Comparison of ENCODE assay signal across 18 cellular contexts in the genomic region with DNA sequence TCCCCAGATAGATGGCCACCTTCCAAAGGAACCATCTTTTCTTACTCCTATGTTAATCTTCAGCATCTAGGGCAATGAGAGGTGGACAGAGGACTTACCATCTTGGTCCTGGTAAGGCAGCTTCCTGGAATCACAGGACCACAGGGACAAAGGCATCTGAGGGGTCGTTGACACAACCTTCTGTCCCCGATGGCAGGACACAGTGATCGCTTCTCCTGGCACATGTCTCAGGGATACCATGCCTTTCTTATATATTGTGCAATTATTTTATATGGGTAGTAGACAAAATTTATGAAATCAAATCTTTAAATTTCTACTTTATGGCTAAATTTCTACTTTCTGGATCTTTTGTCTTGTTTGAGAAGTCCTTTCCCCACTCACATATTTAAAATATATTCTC. TPM values are rescaled to one million over a fixed set of nuclear protein-coding genes. Genes with fewer than 3 reads are reported as not detected.
DNase-seq lines count a peak whose midpoint lies in the region; ATAC-seq, FAIRE-seq and TF ChIP-seq lines count a peak whose summit lies in the region.
"Had no signal": no experiment of that assay in that cellular context is flagged by ENCODE, and none has a peak within 500 bp of the region (broad histone marks: within the 10 kb centered on the region; RNA-seq: fewer than 3 reads in every experiment).

No MANE protein-coding gene starts in this region.

- no peak overlapping the region for H3K4me3 ChIP-seq in BLaER1
- no peak overlapping the region for H3K4me3 ChIP-seq in DND-41 (ENCODE audit: low read depth in 1 of 2, low read length in 2 of 2)
- H3K4me3 ChIP-seq in Loucy (ENCODE audit: low read length, poor library complexity, severe bottlenecking) = no peak overlapping the region
- no peak overlapping the region for H3K4me3 ChIP-seq in neutrophil (ENCODE audit: low read depth in 1 of 2, low read length in 1 of 2)
- H3K4me3 ChIP-seq: GM12878, GM23248, HAP-1, K562 had no signal

- H3K79me2 ChIP-seq in DND-41 (ENCODE audit: insufficient read depth, low read length) (no peaks in the 10 kb centered on the region), Loucy (ENCODE audit: insufficient read depth, low read length) (peaks cover 3% of the 10 kb centered on the region; the same call in 1 of the 2 replicates)

- FAIRE-seq in GM19239 (lab: Jason Lieb, UNC) = no peak
- FAIRE-seq: A204.1, GM12878, K562 had no signal

- ATAC-seq in DND-41 (ENCODE audit: insufficient read depth, low read depth) = no peak
- ATAC-seq: GM12878, K562 had no signal

- peaks cover 18% of the 10 kb centered on the region; the same call in 1 of the 2 replicates for H3F3A ChIP-seq in Loucy (ENCODE audit: low read depth)

- POLR2A ChIA-PET in RWPE1 (lab: Yijun Ruan, JAX; ENCODE audit: low non-redundant PET) = no interaction called here

- CTCF ChIA-PET in RWPE1 (lab: Yijun Ruan, JAX) = no interaction called here

- TF ChIP-seq CTCF in DND-41 (IDR thresholded peaks at IDR 0.05; ENCODE audit: borderline replicate concordance, extremely low read depth, low read length, poor library complexity, severe bottlenecking) (no peak), Loucy (conservative IDR thresholded peaks at IDR 0.05; ENCODE audit: low read length) (no peak), neutrophil (IDR thresholded peaks at IDR 0.05) (no peak), RWPE1 (conservative IDR thresholded peaks at IDR 0.05; ENCODE audit: low read depth) (no peak)

- H3K9me3 ChIP-seq in BLaER1 (peaks cover 24% of the 10 kb centered on the region), DND-41 (ENCODE audit: insufficient read depth, low read length, severe bottlenecking) (no peaks in the 10 kb centered on the region), Loucy (ENCODE audit: insufficient read depth, low read depth, low read length) (no peaks in the 10 kb centered on the region), neutrophil (no peaks in the 10 kb centered on the region)
- H3K9me3 ChIP-seq: BE2C had no signal

- H2AFZ ChIP-seq in DND-41 (ENCODE audit: low read depth, low read length) (no peak overlapping the region), Loucy (ENCODE audit: low read length) (no peak overlapping the region)
- H2AFZ ChIP-seq: GM23248 had no signal

- H3K9me2 ChIP-seq in Loucy (replicated peaks; ENCODE audit: low read depth, low read length) = no peaks in the 10 kb centered on the region

- no peaks in the 10 kb centered on the region for H4K20me1 ChIP-seq in BLaER1
- no peaks in the 10 kb centered on the region for H4K20me1 ChIP-seq in DND-41 (ENCODE audit: insufficient read depth, low read length)
- H4K20me1 ChIP-seq in Loucy (ENCODE audit: insufficient read depth, low read length, poor library complexity, severe bottlenecking) = no peaks in the 10 kb centered on the region

- H3K27ac ChIP-seq in BLaER1 (peak overlapping the region; percentile 95), DND-41 (ENCODE audit: low read length) (peak overlapping the region; percentile 81), neutrophil (peak overlapping the region; percentile 38), RWPE1 (no peak overlapping the region)
- H3K27ac ChIP-seq: GM23248 had no signal

- no peak for DNase-seq in DND-41
- no peak for DNase-seq in GM19239 (ENCODE audit: insufficient read length, low spot score)
- no peak for DNase-seq in RWPE1 (ENCODE audit: low spot score)
- no peak for DNase-seq in cerebellum (ENCODE audit: low spot score)
- DNase-seq: ACHN; BE2C; CD4-positive, alpha-beta memory T cell; DMS153; DMS79; GF-D8; GM23248 had no signal

- H3K9ac ChIP-seq in BLaER1 = 0 out of 2 replicates have a peak overlapping the region, but pooled peaks have one; percentile 78
- no peak overlapping the region for H3K9ac ChIP-seq in DND-41 (ENCODE audit: low read depth, low read length)
- peak overlapping the region; percentile 68 for H3K9ac ChIP-seq in Loucy (ENCODE audit: low read depth, low read length, poor library complexity, severe bottlenecking)
- H3K9ac ChIP-seq: GM23248 had no signal

- peak overlapping the region; percentile 69 for H3K4me2 ChIP-seq in BLaER1
- no peak overlapping the region for H3K4me2 ChIP-seq in DND-41 (ENCODE audit: insufficient read depth, low read length)
- peak overlapping the region; percentile 71 for H3K4me2 ChIP-seq in Loucy (ENCODE audit: low read depth, low read length, poor library complexity, severe bottlenecking)

- H3K27me3 ChIP-seq in BLaER1 (no peaks in the 10 kb centered on the region), DND-41 (ENCODE audit: insufficient read depth, low read length, poor library complexity) (no peaks in the 10 kb centered on the region), Loucy (ENCODE audit: insufficient read depth, low read length, poor library complexity, severe bottlenecking) (no peaks in the 10 kb centered on the region), neutrophil (no peaks in the 10 kb centered on the region)
- H3K27me3 ChIP-seq: BE2C had no signal

- H3K4me1 ChIP-seq in BLaER1 = peaks cover 55% of the 10 kb centered on the region
- peaks cover 38% of the 10 kb centered on the region for H3K4me1 ChIP-seq in DND-41 (ENCODE audit: insufficient read depth, low read length)
- peaks cover 86% of the 10 kb centered on the region for H3K4me1 ChIP-seq in Loucy (ENCODE audit: insufficient read depth, low read length, poor library complexity, severe bottlenecking)
- peaks cover 48 to 52% of the 10 kb centered on the region in 2 experiments for H3K4me1 ChIP-seq in neutrophil (ENCODE audit: control insufficient read depth in 1 of 2, insufficient read depth in 1 of 2, low read depth in 1 of 2, low read length in 1 of 2)
- H3K4me1 ChIP-seq: BE2C had no signal

- H3K36me3 ChIP-seq in BLaER1 (peaks cover 8% of the 10 kb centered on the region; the same call in 1 of the 2 replicates), DND-41 (ENCODE audit: insufficient read depth, low read length) (no peaks in the 10 kb centered on the region), Loucy (ENCODE audit: insufficient read depth, low read length) (no peaks in the 10 kb centered on the region), neutrophil (peaks cover 5% of the 10 kb centered on the region)
- H3K36me3 ChIP-seq: BE2C, HAP-1 had no signal

RNA-seq across cellular contexts. Expression of gene SERPINB1, which starts 20.1 kb away (rescaled TPM):
- 2.9 TPM for total RNA-seq in cerebellum

RNA-seq across cellular contexts. Expression of gene WRNIP1, which starts 56.4 kb away (rescaled TPM):
- total RNA-seq in cerebellum = 32.3 TPM
